In the genomic region with DNA sequence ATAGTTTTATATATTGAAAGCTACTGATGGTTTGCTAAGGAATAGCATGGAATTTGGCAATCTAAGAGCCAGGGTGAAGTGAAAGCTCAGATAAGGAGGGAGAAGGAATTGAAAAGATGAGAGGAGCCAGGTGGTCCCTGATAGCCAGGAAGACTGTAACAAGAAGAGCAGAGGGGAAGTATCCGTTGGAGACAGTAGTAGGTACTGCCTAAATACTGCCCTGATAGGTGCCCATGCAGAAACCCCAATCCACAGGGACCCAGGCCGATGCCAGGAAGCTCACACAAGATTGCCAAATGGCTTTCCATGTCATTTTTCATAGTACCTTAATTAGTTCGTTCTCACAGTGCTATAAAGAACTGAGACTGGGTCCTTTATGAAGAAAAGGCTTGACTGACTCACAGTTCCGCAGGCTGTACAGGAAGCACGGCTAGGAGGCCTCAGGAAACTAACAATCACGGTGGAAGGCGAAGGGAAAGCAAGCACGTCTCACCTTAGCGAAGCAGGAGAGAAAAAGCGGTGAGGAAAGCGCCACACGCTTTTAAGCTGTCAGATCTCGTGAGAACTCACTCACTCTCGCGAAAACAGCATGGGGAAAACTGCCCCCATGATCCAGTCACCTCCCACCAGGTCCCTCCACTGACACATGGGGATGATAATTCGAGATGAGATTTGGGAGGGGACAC, we compare ENCODE assay signal across 15 cellular contexts. TPM values are rescaled to one million over a fixed set of nuclear protein-coding genes. Genes with fewer than 3 reads are reported as not detected.
A peak's percentile ranks its signal among the peaks of the same experiment; 100 is the strongest.
DNase-seq lines count a peak whose midpoint lies in the region; ATAC-seq, FAIRE-seq and TF ChIP-seq lines count a peak whose summit lies in the region.
"Had no signal": no experiment of that assay in that cellular context is flagged by ENCODE, and none has a peak within 500 bp of the region (broad histone marks: within the 10 kb centered on the region; RNA-seq: fewer than 3 reads in every experiment).

No MANE protein-coding gene starts in this region.

- CTCF ChIA-PET in H1 (lab: Charles Lee; ENCODE audit: partially characterized antibody) = interaction anchor here (1.4 kb wide), 1 partner anchor 8 kb away, joined by 3 read pairs; no protein-coding TSS in a partner anchor

- TF ChIP-seq EP300 in H1 (IDR thresholded peaks at IDR 0.05; ENCODE audit: borderline replicate concordance in 1 of 2, low read depth in 2 of 2, low read length in 2 of 2) = no peak

- WGBS in H1 (ENCODE audit: extremely low coverage in 1 of 2, insufficient coverage in 1 of 2, insufficient read length in 1 of 2, insufficient replicate concordance in 2 of 2, low coverage in 1 of 2, low lambda C conversion rate in 2 of 2, missing lambda C conversion rate in 1 of 2), 2 experiments = 82% methylated on average over 15 of the region's 16 CpGs; no CpG with 5 or more reads in 1 of the 2 experiments

- H3K79me1 ChIP-seq in H1 (ENCODE audit: low read depth, low read length) = no peaks in the 10 kb centered on the region

- no peak for FAIRE-seq in H1 (lab: Jason Lieb, UNC)
- FAIRE-seq: astrocyte had no signal

- no peak overlapping the region for H4K5ac ChIP-seq in H1 (ENCODE audit: insufficient read length, low read depth, low read length)

- TF ChIP-seq CTCF in H1 (IDR thresholded peaks at IDR 0.05; ENCODE audit: control extremely low read depth in 1 of 3, insufficient read depth in 1 of 3, low read depth in 1 of 3, low read length in 3 of 3) = no peak

- no peaks in the 10 kb centered on the region for H3K36me3 Mint-ChIP-seq in stimulated activated naive CD8-positive, alpha-beta T cell treated with anti-CD3 and anti-CD28 coated beads, Interleukin-15, Interleukin-2, amounts not matched to agents 100 ng/mL and 50 ng/mL, for 24 hours (ENCODE audit: low read depth)
- no peaks in the 10 kb centered on the region for H3K36me3 Mint-ChIP-seq in T-helper 2 cell treated with Interferon-gamma antibody and Interleukin-4, amounts not matched to agents 5 μg/mL and 100 μg/mL, for 36 hours (ENCODE audit: low read depth)

- no peak overlapping the region for H3K56ac ChIP-seq in H1 (replicated peaks; ENCODE audit: insufficient read length, low read depth, low read length)

- H4K8ac ChIP-seq in H1 (ENCODE audit: extremely low read depth, insufficient read depth, low read length) = no peak overlapping the region

- H4K20me1 ChIP-seq in H1 (replicated peaks in 1 of 2; ENCODE audit: control insufficient read depth in 1 of 2, insufficient read depth in 2 of 2, low read length in 2 of 2) = no peaks in the 10 kb centered on the region

- no peak overlapping the region; the same call in 1 of the 2 replicates for H3K18ac ChIP-seq in H1 (ENCODE audit: extremely low read depth, low read length)

- peak overlapping the region; percentile 22 for H3K27ac Mint-ChIP-seq in stimulated activated naive CD8-positive, alpha-beta T cell treated with anti-CD3 and anti-CD28 coated beads, Interleukin-15, Interleukin-2, amounts not matched to agents 100 ng/mL and 50 ng/mL, for 24 hours
- H3K27ac Mint-ChIP-seq in T-helper 2 cell treated with Interferon-gamma antibody and Interleukin-4, amounts not matched to agents 5 μg/mL and 100 μg/mL, for 36 hours = no peak overlapping the region

- peaks cover 0 to 4% of the 10 kb centered on the region in 2 experiments; a peak in 1 of 4 replicates for H3K9me3 ChIP-seq in H1 (ENCODE audit: insufficient read depth in 2 of 2, low read depth in 1 of 2, low read length in 1 of 2)
- H3K9me3 ChIP-seq: mucosa of descending colon, prostate gland had no signal

- no peak overlapping the region for H3K14ac ChIP-seq in H1 (ENCODE audit: insufficient read length)

- no peaks in the 10 kb centered on the region for H3K27me3 ChIP-seq in H1 (replicated peaks in 1 of 4; ENCODE audit: control insufficient read depth in 3 of 4, extremely low read depth in 1 of 4, insufficient read depth in 3 of 4, low read length in 3 of 4)

- no peaks in the 10 kb centered on the region for H3K4me1 ChIP-seq in H1 (replicated peaks in 1 of 4; ENCODE audit: control insufficient read depth in 3 of 4, insufficient read depth in 4 of 4, low read length in 3 of 4)
- H3K4me1 ChIP-seq: prostate gland had no signal

- ATAC-seq in stimulated activated naive CD8-positive, alpha-beta T cell treated with anti-CD3 and anti-CD28 coated beads, Interleukin-15, Interleukin-2, amounts not matched to agents 100 U/mL and 50 U/mL, for 24 hours = no peak
- no peak for ATAC-seq in GM18909 (IDR thresholded peaks at IDR 0.05; ENCODE audit: poor library complexity, unreplicated experiment)
- ATAC-seq in HG02870 (IDR thresholded peaks at IDR 0.05; ENCODE audit: unreplicated experiment) = no peak
- ATAC-seq in HG02588 (IDR thresholded peaks at IDR 0.05; ENCODE audit: unreplicated experiment) = no peak
- ATAC-seq: mucosa of descending colon, SK-N-SH treated with all-trans-retinoic acid at 6 μM for 48 hours had no signal

- no peak overlapping the region for H3K23ac ChIP-seq in H1 (ENCODE audit: insufficient read length)

- H3K4me3 Mint-ChIP-seq in stimulated activated naive CD8-positive, alpha-beta T cell treated with anti-CD3 and anti-CD28 coated beads, Interleukin-15, Interleukin-2, amounts not matched to agents 100 ng/mL and 50 ng/mL, for 24 hours = peak overlapping the region; percentile 44
- H3K4me3 Mint-ChIP-seq in T-helper 2 cell treated with Interferon-gamma antibody and Interleukin-4, amounts not matched to agents 5 μg/mL and 100 μg/mL, for 36 hours = peak overlapping the region; percentile 54

- no peak overlapping the region for H2BK12ac ChIP-seq in H1 (ENCODE audit: low read depth, low read length)

- H2BK20ac ChIP-seq in H1 (ENCODE audit: low read length) = no peak overlapping the region

- no peaks in the 10 kb centered on the region for H3K23me2 ChIP-seq in H1 (ENCODE audit: low read depth, low read length)

- no peaks in the 10 kb centered on the region for H3K9me3 Mint-ChIP-seq in stimulated activated naive CD8-positive, alpha-beta T cell treated with anti-CD3 and anti-CD28 coated beads, Interleukin-15, Interleukin-2, amounts not matched to agents 100 ng/mL and 50 ng/mL, for 24 hours
- no peaks in the 10 kb centered on the region for H3K9me3 Mint-ChIP-seq in T-helper 2 cell treated with Interferon-gamma antibody and Interleukin-4, amounts not matched to agents 5 μg/mL and 100 μg/mL, for 36 hours

- no peak for TF ChIP-seq POLR2A in H1 (IDR thresholded peaks at IDR 0.05; ENCODE audit: control extremely low read depth in 1 of 2, low read depth in 2 of 2, low read length in 2 of 2)

- POLR2A ChIA-PET in H1 (lab: Charles Lee; ENCODE audit: partially characterized antibody) = no interaction called here

- H3K36me3 ChIP-seq in H1 (ENCODE audit: control insufficient read depth in 2 of 4, insufficient read depth in 4 of 4, low read length in 3 of 4) = no peaks in the 10 kb centered on the region
- H3K36me3 ChIP-seq: prostate gland had no signal

- H3K4ac ChIP-seq in H1 (replicated peaks; ENCODE audit: insufficient read length, low read depth, low read length) = no peak overlapping the region

- H3K4me2 ChIP-seq in H1 (ENCODE audit: insufficient read depth in 1 of 2, low read depth in 2 of 2, low read length in 2 of 2) = no peak overlapping the region

- H3K79me2 ChIP-seq in H1 (ENCODE audit: control insufficient read depth in 1 of 2, insufficient read depth in 2 of 2, low read length in 2 of 2) = no peaks in the 10 kb centered on the region

- no peak overlapping the region for H3K9ac ChIP-seq in H1 (replicated peaks in 1 of 4; ENCODE audit: extremely low read depth in 1 of 4, low read depth in 3 of 4, low read length in 3 of 4)

- H3K4me1 Mint-ChIP-seq in stimulated activated naive CD8-positive, alpha-beta T cell treated with anti-CD3 and anti-CD28 coated beads, Interleukin-15, Interleukin-2, amounts not matched to agents 100 ng/mL and 50 ng/mL, for 24 hours (ENCODE audit: low read depth) = peaks cover 16% of the 10 kb centered on the region
- peaks cover 5% of the 10 kb centered on the region for H3K4me1 Mint-ChIP-seq in T-helper 2 cell treated with Interferon-gamma antibody and Interleukin-4, amounts not matched to agents 5 μg/mL and 100 μg/mL, for 36 hours (ENCODE audit: low read depth)

- no peak overlapping the region for H2AK5ac ChIP-seq in H1 (ENCODE audit: low read depth, low read length)

- no peak overlapping the region for H3K4me3 ChIP-seq in H1 (ENCODE audit: extremely low read depth in 1 of 4, insufficient read depth in 2 of 4, low read depth in 3 of 4, low read length in 4 of 4)
- H3K4me3 ChIP-seq: mucosa of descending colon, prostate gland had no signal

- peak overlapping the region; percentile 46; the same call in 1 of the 2 replicates for H2BK15ac ChIP-seq in H1 (ENCODE audit: low read length)

- no peak overlapping the region for H2BK5ac ChIP-seq in H1 (ENCODE audit: low read depth, low read length)

- H3K27me3 Mint-ChIP-seq in stimulated activated naive CD8-positive, alpha-beta T cell treated with anti-CD3 and anti-CD28 coated beads, Interleukin-15, Interleukin-2, amounts not matched to agents 100 ng/mL and 50 ng/mL, for 24 hours = no peaks in the 10 kb centered on the region
- no peaks in the 10 kb centered on the region for H3K27me3 Mint-ChIP-seq in T-helper 2 cell treated with Interferon-gamma antibody and Interleukin-4, amounts not matched to agents 5 μg/mL and 100 μg/mL, for 36 hours (ENCODE audit: low read depth)

- peak overlapping the region; percentile 57; the same call in 1 of the 2 replicates for H2AFZ ChIP-seq in H1 (ENCODE audit: low read length)

- no peak overlapping the region for H4K91ac ChIP-seq in H1 (replicated peaks; ENCODE audit: insufficient read length, low read length)

- TF ChIP-seq RAD21 in H1 (IDR thresholded peaks at IDR 0.05 in 1 of 2, conservative IDR thresholded peaks at IDR 0.05 in 1 of 2; ENCODE audit: low read depth in 2 of 2, low read length in 2 of 2) = no peak

- DNase-seq in stimulated activated naive CD8-positive, alpha-beta T cell treated with anti-CD3 and anti-CD28 coated beads, Interleukin-15, Interleukin-2, amounts not matched to agents 100 U/mL and 50 U/mL, for 24 hours = no peak
- DNase-seq in T-helper 2 cell treated with Interferon-gamma antibody and Interleukin-4, amounts not matched to agents 5 μg/mL and 100 μg/mL, for 36 hours (ENCODE audit: low spot score) = no peak
- DNase-seq in H1 (ENCODE audit: low read depth in 1 of 2, low spot score in 2 of 2) (no peak), D341Med (ENCODE audit: low spot score) (no peak)
- DNase-seq: C1 segment of cervical spinal cord, mucosa of descending colon, NCI-H2029 treated with DMSO at 0.1 percent for 48 hours had no signal

- no peak overlapping the region for H2BK120ac ChIP-seq in H1 (replicated peaks; ENCODE audit: low read depth, low read length)

- H3K27ac ChIP-seq in H1 (ENCODE audit: low read depth, low read length) = no peak overlapping the region
- H3K27ac ChIP-seq: prostate gland had no signal

RNA-seq across cellular contexts. Expression of gene ACTL7B, which starts 13.0 kb away (rescaled TPM):
- not detected in 2 replicates for total RNA-seq in H1 (2021; fragmentation: NEBNext Ultra II Directional; extraction: Animal tissue kit (Norgen Biotek cat#: 25700))
- polyA plus RNA-seq in H1 (2011; rRNA removed) = not detected in 2 replicates
- not detected for polyA plus RNA-seq in H1 (2011; cell fraction: cytosol; rRNA removed)
- 0.04 TPM for polyA plus RNA-seq in H1 (2011; cell fraction: nucleus; rRNA removed)
- polyA plus RNA-seq in H1 (2012, experiment 1 of 2) = not detected in 4 replicates
- polyA plus RNA-seq in H1 (2012, experiment 2 of 2) = not detected
- polyA plus RNA-seq in H1 (2013, experiment 1 of 2) = not detected
- not detected for polyA plus RNA-seq in H1 (2013, experiment 2 of 2)
- polyA minus RNA-seq in H1 (2011; rRNA and poly(A)+ RNA removed) = 0.12 TPM in 1 of 2 replicates, not detected in the other
- not detected for polyA minus RNA-seq in H1 (2011; cell fraction: cytosol; rRNA and poly(A)+ RNA removed)
- not detected for polyA minus RNA-seq in H1 (2011; cell fraction: nucleus; rRNA and poly(A)+ RNA removed)
- total RNA-seq: astrocyte, mucosa of descending colon, temporal lobe had no signal

RNA-seq across cellular contexts. Expression of gene ACTL7A, which starts 19.3 kb away (rescaled TPM):
- not detected in 2 replicates for total RNA-seq in H1 (2021; fragmentation: NEBNext Ultra II Directional; extraction: Animal tissue kit (Norgen Biotek cat#: 25700))
- not detected in 2 replicates for polyA plus RNA-seq in H1 (2011; rRNA removed)
- polyA plus RNA-seq in H1 (2011; cell fraction: cytosol; rRNA removed) = not detected
- polyA plus RNA-seq in H1 (2011; cell fraction: nucleus; rRNA removed) = not detected
- not detected in 4 replicates for polyA plus RNA-seq in H1 (2012, experiment 1 of 2)
- polyA plus RNA-seq in H1 (2012, experiment 2 of 2) = not detected
- polyA plus RNA-seq in H1 (2013, experiment 1 of 2) = not detected
- not detected for polyA plus RNA-seq in H1 (2013, experiment 2 of 2)
- polyA minus RNA-seq in H1 (2011; rRNA and poly(A)+ RNA removed) = not detected in 2 replicates
- polyA minus RNA-seq in H1 (2011; cell fraction: cytosol; rRNA and poly(A)+ RNA removed) = not detected
- not detected for polyA minus RNA-seq in H1 (2011; cell fraction: nucleus; rRNA and poly(A)+ RNA removed)
- total RNA-seq: astrocyte, mucosa of descending colon, temporal lobe had no signal
